14 cellular contexts compared by ENCODE assay signal in the genomic region with DNA sequence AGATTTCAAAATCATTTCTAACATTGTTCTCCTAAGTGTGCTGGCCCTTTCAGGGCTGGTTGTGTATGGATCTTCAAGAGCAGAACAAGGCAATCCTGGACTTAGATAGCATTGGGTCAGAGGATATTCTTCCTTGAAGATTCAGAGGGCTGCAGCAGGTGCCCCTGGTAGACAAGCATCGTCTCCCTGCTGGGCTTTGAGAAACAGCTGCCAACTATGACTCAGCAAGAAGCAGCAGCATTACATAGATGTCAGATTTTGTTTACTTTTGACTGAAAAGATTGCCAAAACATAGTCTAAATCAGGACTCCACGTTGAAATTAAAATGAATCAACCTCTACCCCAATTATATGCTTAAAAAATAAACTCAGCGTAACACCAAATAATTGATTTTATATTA.
DNase-seq lines count a peak whose midpoint lies in the region; TF ChIP-seq lines count a peak whose summit lies in the region.
"Had no signal": no experiment of that assay in that cellular context is flagged by ENCODE, and none has a peak within 500 bp of the region (broad histone marks: within the 10 kb centered on the region; RNA-seq: fewer than 3 reads in every experiment).

No MANE protein-coding gene starts in this region.

- H3K27me3 ChIP-seq in A673 (replicated peaks; ENCODE audit: insufficient read depth, low read depth, low read length, poor library complexity): no peaks in the 10 kb centered on the region

- DNase-seq in A673 (ENCODE audit: low spot score) (peak; percentile 74), LNCaP clone FGC (ENCODE audit: low read depth) (peak; percentile 44), NCI-H748 (lab: John Stamatoyannopoulos, UW; ENCODE audit: unreplicated experiment) (peak; percentile 91), fibroblast of gingiva (ENCODE audit: low read depth) (peak; percentile 2), GM20000 (ENCODE audit: low spot score) (no peak), kidney glomerular epithelial cell (lab: John Stamatoyannopoulos, UW) (no peak)
- no peak for DNase-seq in activated CD8-positive, alpha-beta memory T cell treated with anti-CD3 and anti-CD28 coated beads, Interleukin-2, amount 50 U/mL, for 48 hours
- no peak for DNase-seq in activated CD4-positive, alpha-beta T cell treated with anti-CD3 and anti-CD28 coated beads for 48 hours
- DNase-seq: activated CD4-positive, alpha-beta memory T cell treated with anti-CD3 and anti-CD28 coated beads for 36 hours; activated naive CD4-positive, alpha-beta T cell treated with Interleukin-2 at 50 U/mL for 16 hours; kidney; natural killer cell; NCI-H526 treated with DMSO at 0.1 percent for 48 hours; T-helper 1 cell had no signal

- H3K4me1 ChIP-seq in A673 (ENCODE audit: insufficient read depth, low read length, poor library complexity, severe bottlenecking): peaks cover 20% of the 10 kb centered on the region

- H3K36me3 ChIP-seq in A673 (ENCODE audit: insufficient read depth, low read length, poor library complexity, severe bottlenecking): no peaks in the 10 kb centered on the region

- H3K4me3 ChIP-seq in A673 (ENCODE audit: low read depth, low read length, poor library complexity, severe bottlenecking) (peak overlapping the region; percentile 12), LNCaP clone FGC (ENCODE audit: low read depth, low read length) (no peak overlapping the region)

- intact Hi-C loops in A673 (cut with micrococcal nuclease; ENCODE audit: unreplicated experiment): loop anchor here (10.0 kb wide), 1 partner anchor 413 kb away; no protein-coding TSS in a partner anchor

- CTCF ChIA-PET in A673 (lab: Charles Lee): no interaction called here

- TF ChIP-seq CTCF in A673 (conservative IDR thresholded peaks at IDR 0.05; ENCODE audit: low read depth, low read length): no peak
- TF ChIP-seq CTCF in LNCaP clone FGC (IDR thresholded peaks at IDR 0.05; ENCODE audit: control insufficient read depth, extremely low read depth, insufficient read depth): no peak
- TF ChIP-seq CTCF in GM20000 (IDR thresholded peaks at IDR 0.05; ENCODE audit: extremely low read depth, missing control alignments): no peak

- H3K9me3 ChIP-seq in A673 (ENCODE audit: low read depth, low read length, poor library complexity, severe bottlenecking): no peaks in the 10 kb centered on the region

- no TSS peak for BruUV-seq in A673 (replicated peaks; lab: Mats Ljungman, UMichigan)

- POLR2A ChIA-PET in A673 (lab: Charles Lee; ENCODE audit: low non-redundant PET): no interaction called here

- peak overlapping the region; percentile 65 for H3K27ac ChIP-seq in A673 (ENCODE audit: low read depth, low read length, poor library complexity, severe bottlenecking)

Comparison
In these comparisons a context has a peak if more than half of its experiments do, and no peak if none do; other contexts are left out.
1. DNase-seq: peak in A673 (single experiment), LNCaP clone FGC (single experiment), NCI-H748 (single experiment) and fibroblast of gingiva (single experiment); none in GM20000 (single experiment), activated CD8-positive, alpha-beta memory T cell treated with anti-CD3 and anti-CD28 coated beads, Interleukin-2, amount 50 U/mL, for 48 hours (single experiment), kidney glomerular epithelial cell (single experiment) and activated CD4-positive, alpha-beta T cell treated with anti-CD3 and anti-CD28 coated beads for 48 hours (single experiment).